Comparison of ENCODE assay signal across 12 cellular contexts in the genomic region with DNA sequence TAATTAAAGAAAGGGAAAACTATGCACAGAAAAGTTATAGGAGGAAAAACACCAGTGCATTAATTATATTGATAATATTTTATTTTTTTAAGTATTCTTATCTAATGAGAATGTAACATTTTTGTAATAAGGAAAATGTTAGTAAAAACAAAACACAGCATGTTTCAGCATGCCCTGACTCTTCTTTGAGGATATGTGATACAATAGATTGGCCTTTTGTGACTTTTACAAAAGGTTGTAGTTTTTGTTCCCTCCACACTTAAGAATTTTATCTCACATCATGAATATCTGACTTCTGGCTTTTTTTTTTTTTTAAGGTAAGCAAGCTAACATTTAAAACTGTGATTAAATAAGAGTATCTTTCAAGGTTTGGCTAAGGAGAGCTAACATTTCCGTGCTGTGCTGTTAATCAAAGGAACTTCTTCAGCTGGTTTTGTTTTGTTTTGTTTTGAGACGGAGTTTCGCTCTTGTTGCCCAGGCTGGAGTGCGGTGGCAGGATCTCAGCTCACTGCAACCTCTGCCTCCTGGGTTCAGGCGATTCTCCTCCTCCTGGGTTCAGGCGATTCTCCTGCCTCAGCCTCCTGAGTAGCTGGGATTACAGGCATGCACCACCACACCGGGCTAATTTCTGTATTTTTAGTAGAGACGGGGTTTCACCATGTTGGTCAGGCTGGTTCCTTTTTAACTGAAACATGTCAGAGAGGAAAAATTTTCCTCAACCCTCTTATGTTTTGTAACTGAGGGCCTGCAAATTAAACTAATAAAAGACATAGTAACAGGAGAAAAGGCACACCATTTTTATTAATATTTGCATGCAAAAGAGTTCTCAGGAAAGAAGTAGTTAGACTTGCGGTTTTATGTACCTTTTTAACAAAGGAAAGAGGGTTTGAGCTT. TPM values are rescaled to one million over a fixed set of nuclear protein-coding genes. Genes with fewer than 3 reads are reported as not detected.
DNase-seq lines count a peak whose midpoint lies in the region; ATAC-seq, FAIRE-seq and TF ChIP-seq lines count a peak whose summit lies in the region.
"Had no signal": no experiment of that assay in that cellular context is flagged by ENCODE, and none has a peak within 500 bp of the region (broad histone marks: within the 10 kb centered on the region; RNA-seq: fewer than 3 reads in every experiment).

No MANE protein-coding gene starts in this region.

- intact Hi-C loops in activated T-helper 1 cell treated with anti-CD3 and anti-CD28 coated beads, Interleukin-12 subunit alpha, Interleukin-12 subunit beta, Interleukin-2, Interleukin-4 antibody, amounts not matched to agents 30 ng/mL and 10 ng/mL and 1 ng/mL, durations not matched to agents 14 hours and 24 hours and 36 hours (cut with micrococcal nuclease): loop anchor here (1.0 kb wide), 2 partner anchors 31 to 32 kb away; a partner anchor contains a TSS

- TF ChIP-seq POLR2A in H54 (IDR thresholded peaks at IDR 0.05; ENCODE audit: low read depth, low read length): no peak

- DNase-seq in activated T-helper 1 cell treated with anti-CD3 and anti-CD28 coated beads, Interleukin-12 subunit alpha, Interleukin-12 subunit beta, Interleukin-2, Interleukin-4 antibody, amounts not matched to agents 30 ng/mL and 10 ng/mL and 1 ng/mL, durations not matched to agents 14 hours and 24 hours and 36 hours (ENCODE audit: low spot score): peak; percentile 12
- no peak for DNase-seq in nephron progenitor cell
- no peak for DNase-seq in MV-4-11 (lab: John Stamatoyannopoulos, UW)
- no peak for DNase-seq in coronary artery (ENCODE audit: low spot score)
- no peak for DNase-seq in H54 (ENCODE audit: insufficient read length, low spot score)
- DNase-seq: colonic mucosa, DMS 273 treated with DMSO at 0.1 percent for 48 hours, RPMI8226 had no signal

- FAIRE-seq in H54 (lab: Jason Lieb, UNC): no peak

- peaks cover 36% of the 10 kb centered on the region for H3K4me1 Mint-ChIP-seq in activated T-helper 1 cell treated with anti-CD3 and anti-CD28 coated beads, Interleukin-12 subunit alpha, Interleukin-12 subunit beta, Interleukin-2, Interleukin-4 antibody, amounts not matched to agents 30 ng/mL and 10 ng/mL and 1 ng/mL, durations not matched to agents 14 hours and 24 hours and 36 hours (ENCODE audit: low read depth)
- H3K4me1 Mint-ChIP-seq in nephron progenitor cell: peaks cover 16% of the 10 kb centered on the region

- H3K36me3 Mint-ChIP-seq in activated T-helper 1 cell treated with anti-CD3 and anti-CD28 coated beads, Interleukin-12 subunit alpha, Interleukin-12 subunit beta, Interleukin-2, Interleukin-4 antibody, amounts not matched to agents 30 ng/mL and 10 ng/mL and 1 ng/mL, durations not matched to agents 14 hours and 24 hours and 36 hours (ENCODE audit: low read depth): peaks cover 21% of the 10 kb centered on the region
- H3K36me3 Mint-ChIP-seq in nephron progenitor cell (ENCODE audit: low read depth): peaks cover 40% of the 10 kb centered on the region

- no peak for TF ChIP-seq CTCF in nephron progenitor cell (IDR thresholded peaks at IDR 0.05)
- no peak for TF ChIP-seq CTCF in coronary artery (IDR thresholded peaks at IDR 0.05)

- ATAC-seq in GM18517 (IDR thresholded peaks at IDR 0.05; ENCODE audit: unreplicated experiment) (peak; percentile 76), HG03442 (IDR thresholded peaks at IDR 0.05; ENCODE audit: unreplicated experiment) (peak; percentile 63), HG02840 (IDR thresholded peaks at IDR 0.05; ENCODE audit: low FRiP score, unreplicated experiment) (no peak)
- ATAC-seq: HCT116 had no signal

- H3K27ac Mint-ChIP-seq in activated T-helper 1 cell treated with anti-CD3 and anti-CD28 coated beads, Interleukin-12 subunit alpha, Interleukin-12 subunit beta, Interleukin-2, Interleukin-4 antibody, amounts not matched to agents 30 ng/mL and 10 ng/mL and 1 ng/mL, durations not matched to agents 14 hours and 24 hours and 36 hours: peak overlapping the region; percentile 86
- peak overlapping the region; percentile 68 for H3K27ac Mint-ChIP-seq in nephron progenitor cell

- H3K9me3 Mint-ChIP-seq in activated T-helper 1 cell treated with anti-CD3 and anti-CD28 coated beads, Interleukin-12 subunit alpha, Interleukin-12 subunit beta, Interleukin-2, Interleukin-4 antibody, amounts not matched to agents 30 ng/mL and 10 ng/mL and 1 ng/mL, durations not matched to agents 14 hours and 24 hours and 36 hours: peaks cover 53% of the 10 kb centered on the region
- peaks cover 56% of the 10 kb centered on the region for H3K9me3 Mint-ChIP-seq in nephron progenitor cell

- H3K27ac ChIP-seq in coronary artery: no peak overlapping the region
- H3K27ac ChIP-seq: colonic mucosa had no signal

- H3K4me3 ChIP-seq in coronary artery: no peak overlapping the region
- H3K4me3 ChIP-seq: colonic mucosa had no signal

- peak overlapping the region; percentile 77 for H3K4me3 Mint-ChIP-seq in activated T-helper 1 cell treated with anti-CD3 and anti-CD28 coated beads, Interleukin-12 subunit alpha, Interleukin-12 subunit beta, Interleukin-2, Interleukin-4 antibody, amounts not matched to agents 30 ng/mL and 10 ng/mL and 1 ng/mL, durations not matched to agents 14 hours and 24 hours and 36 hours
- no peak overlapping the region for H3K4me3 Mint-ChIP-seq in nephron progenitor cell

- no peaks in the 10 kb centered on the region for H3K27me3 Mint-ChIP-seq in activated T-helper 1 cell treated with anti-CD3 and anti-CD28 coated beads, Interleukin-12 subunit alpha, Interleukin-12 subunit beta, Interleukin-2, Interleukin-4 antibody, amounts not matched to agents 30 ng/mL and 10 ng/mL and 1 ng/mL, durations not matched to agents 14 hours and 24 hours and 36 hours (ENCODE audit: insufficient read depth)
- no peaks in the 10 kb centered on the region for H3K27me3 Mint-ChIP-seq in nephron progenitor cell (ENCODE audit: low read depth, poor library complexity)

RNA-seq across cellular contexts. Expression of a gene that starts 30.7 kb away (rescaled TPM):
- total RNA-seq in activated T-helper 1 cell treated with anti-CD3 and anti-CD28 coated beads, Interleukin-12 subunit alpha, Interleukin-12 subunit beta, Interleukin-2, Interleukin-4 antibody, amounts not matched to agents 30 ng/mL and 10 ng/mL and 1 ng/mL, durations not matched to agents 14 hours and 24 hours and 36 hours: 63.0 and 66.2 TPM in 2 replicates
